In the genomic region with DNA sequence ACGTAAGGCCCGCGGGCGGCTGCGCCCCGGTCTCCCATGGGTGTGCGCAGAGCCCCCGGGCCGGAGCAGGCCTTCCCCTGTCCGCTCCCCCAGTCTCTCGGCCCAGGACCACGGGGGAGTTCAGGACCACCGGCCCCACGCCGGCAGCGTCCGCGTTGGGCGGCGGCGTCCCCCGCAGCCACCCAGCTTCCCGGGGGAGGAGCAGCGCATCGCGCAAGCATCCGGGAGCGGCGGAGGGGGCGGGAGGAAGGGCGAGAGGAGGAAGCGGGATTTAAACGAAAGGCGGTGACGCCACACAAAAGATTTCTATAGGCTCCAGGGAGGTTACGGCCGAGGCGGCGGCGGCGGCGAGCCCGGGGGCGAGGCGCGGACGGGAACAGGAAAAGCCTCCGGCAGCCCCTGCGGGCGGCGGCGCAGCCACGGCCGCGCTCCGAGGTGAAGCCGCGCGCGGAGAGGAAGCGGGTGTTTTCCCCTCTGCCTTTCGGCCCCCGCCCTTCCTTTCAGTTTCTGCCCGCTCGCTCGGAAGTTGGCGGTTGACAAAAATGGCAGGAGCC, we compare ENCODE assay signal across 1 cellular context.
TF ChIP-seq lines count a peak whose summit lies in the region.

A gene (plus strand): TSS at position 298 of the 554 bp plus-strand sequence. CDS start 1,349 bp downstream, outside the sequence.

TF ChIP-seq in HepG2, 621 proteins besides CTCF, POLR2A, EP300 and RAD21 (continued from another document and continues in another):
- TF ChIP-seq, protein P1, sequence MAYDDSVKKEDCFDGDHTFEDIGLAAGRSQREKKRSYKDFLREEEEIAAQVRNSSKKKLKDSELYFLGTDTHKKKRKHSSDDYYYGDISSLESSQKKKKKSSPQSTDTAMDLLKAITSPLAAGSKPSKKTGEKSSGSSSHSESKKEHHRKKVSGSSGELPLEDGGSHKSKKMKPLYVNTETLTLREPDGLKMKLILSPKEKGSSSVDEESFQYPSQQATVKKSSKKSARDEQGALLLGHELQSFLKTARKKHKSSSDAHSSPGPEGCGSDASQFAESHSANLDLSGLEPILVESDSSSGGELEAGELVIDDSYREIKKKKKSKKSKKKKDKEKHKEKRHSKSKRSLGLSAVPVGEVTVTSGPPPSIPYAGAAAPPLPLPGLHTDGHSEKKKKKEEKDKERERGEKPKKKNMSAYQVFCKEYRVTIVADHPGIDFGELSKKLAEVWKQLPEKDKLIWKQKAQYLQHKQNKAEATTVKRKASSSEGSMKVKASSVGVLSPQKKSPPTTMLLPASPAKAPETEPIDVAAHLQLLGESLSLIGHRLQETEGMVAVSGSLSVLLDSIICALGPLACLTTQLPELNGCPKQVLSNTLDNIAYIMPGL (CRISPR knock-in tag; IDR thresholded peaks at IDR 0.05; ENCODE audit: borderline replicate concordance in 1 of 2, low read depth in 1 of 2) = peak; percentile 41 to 65; a peak in 2 of 4 replicates
- TF ChIP-seq ZNF672 (CRISPR knock-in tag; IDR thresholded peaks at IDR 0.05) (peak; percentile 54; the same call in 1 of the 2 replicates), ELF1 (CRISPR knock-in tag; IDR thresholded peaks at IDR 0.05) (peak; percentile 65; the same call in 1 of the 2 replicates), ZKSCAN5 (CRISPR knock-in tag; IDR thresholded peaks at IDR 0.05) (no peak), ZNF138 (CRISPR knock-in tag; IDR thresholded peaks at IDR 0.05; ENCODE audit: low read depth) (no peak), MAFG (CRISPR knock-in tag; IDR thresholded peaks at IDR 0.05) (no peak), ZNF234 (CRISPR knock-in tag; conservative IDR thresholded peaks at IDR 0.05) (no peak), SAFB2 (CRISPR knock-in tag; IDR thresholded peaks at IDR 0.05; ENCODE audit: borderline replicate concordance, low read depth) (peak; percentile 70; the same call in 1 of the 2 replicates), SIN3A (IDR thresholded peaks at IDR 0.05; ENCODE audit: borderline replicate concordance, low read depth, low read length) (no peak), ZNF619 (CRISPR knock-in tag; IDR thresholded peaks at IDR 0.05) (no peak), MYC (CRISPR knock-in tag; IDR thresholded peaks at IDR 0.05; ENCODE audit: borderline replicate concordance) (no peak; the same call in 1 of the 2 replicates), ZBTB42 (CRISPR knock-in tag; IDR thresholded peaks at IDR 0.05) (no peak), MEF2D (CRISPR knock-in tag; IDR thresholded peaks at IDR 0.05) (no peak), KMT2B (CRISPR knock-in tag; IDR thresholded peaks at IDR 0.05) (peak; percentile 70), PHF8 (CRISPR knock-in tag; IDR thresholded peaks at IDR 0.05) (peak; percentile 95), PHF20 (CRISPR knock-in tag; IDR thresholded peaks at IDR 0.05) (peak; percentile 57), SP5 (CRISPR knock-in tag; IDR thresholded peaks at IDR 0.05; ENCODE audit: borderline replicate concordance, low read depth) (peak; percentile 86), ZNF207 (IDR thresholded peaks at IDR 0.05; ENCODE audit: borderline replicate concordance) (no peak), SIX1 (CRISPR knock-in tag; IDR thresholded peaks at IDR 0.05; ENCODE audit: borderline replicate concordance) (no peak), ZNF101 (CRISPR knock-in tag; IDR thresholded peaks at IDR 0.05; ENCODE audit: borderline replicate concordance, low read depth) (no peak), MED8 (CRISPR knock-in tag; IDR thresholded peaks at IDR 0.05; ENCODE audit: insufficient replicate concordance) (peak; percentile 58), LCORL (IDR thresholded peaks at IDR 0.05) (no peak), LCORL (CRISPR knock-in tag; IDR thresholded peaks at IDR 0.05) (no peak), PITX1 (CRISPR knock-in tag; IDR thresholded peaks at IDR 0.05) (no peak), TCF12 (IDR thresholded peaks at IDR 0.05) (no peak), TCF12 (CRISPR knock-in tag; IDR thresholded peaks at IDR 0.05) (no peak), ZBTB7B (CRISPR knock-in tag; IDR thresholded peaks at IDR 0.05) (peak; percentile 78), GATAD1 (CRISPR knock-in tag; IDR thresholded peaks at IDR 0.05) (peak; percentile 66), ZNF83 (CRISPR knock-in tag; IDR thresholded peaks at IDR 0.05; ENCODE audit: borderline replicate concordance) (no peak), STAG1 (CRISPR knock-in tag; IDR thresholded peaks at IDR 0.05) (no peak), TAF1 (CRISPR knock-in tag; IDR thresholded peaks at IDR 0.05) (peak; percentile 80), ZNF780A (CRISPR knock-in tag; IDR thresholded peaks at IDR 0.05) (no peak), ZNF180 (CRISPR knock-in tag; IDR thresholded peaks at IDR 0.05; ENCODE audit: borderline replicate concordance, low read depth) (no peak), ZNF468 (CRISPR knock-in tag; IDR thresholded peaks at IDR 0.05) (no peak), WIZ (CRISPR knock-in tag; IDR thresholded peaks at IDR 0.05) (0 out of 2 replicates have a peak, but pooled peaks have one; percentile 50), NFE2L1 (CRISPR knock-in tag; IDR thresholded peaks at IDR 0.05; ENCODE audit: borderline replicate concordance) (no peak), CBX2 (IDR thresholded peaks at IDR 0.05; ENCODE audit: low read depth, low read length) (no peak), CBX2 (CRISPR knock-in tag; IDR thresholded peaks at IDR 0.05; ENCODE audit: low read depth) (no peak), ONECUT2 (CRISPR knock-in tag; IDR thresholded peaks at IDR 0.05) (no peak), IKZF1 (IDR thresholded peaks at IDR 0.05) (no peak)
- TF ChIP-seq, protein P2, sequence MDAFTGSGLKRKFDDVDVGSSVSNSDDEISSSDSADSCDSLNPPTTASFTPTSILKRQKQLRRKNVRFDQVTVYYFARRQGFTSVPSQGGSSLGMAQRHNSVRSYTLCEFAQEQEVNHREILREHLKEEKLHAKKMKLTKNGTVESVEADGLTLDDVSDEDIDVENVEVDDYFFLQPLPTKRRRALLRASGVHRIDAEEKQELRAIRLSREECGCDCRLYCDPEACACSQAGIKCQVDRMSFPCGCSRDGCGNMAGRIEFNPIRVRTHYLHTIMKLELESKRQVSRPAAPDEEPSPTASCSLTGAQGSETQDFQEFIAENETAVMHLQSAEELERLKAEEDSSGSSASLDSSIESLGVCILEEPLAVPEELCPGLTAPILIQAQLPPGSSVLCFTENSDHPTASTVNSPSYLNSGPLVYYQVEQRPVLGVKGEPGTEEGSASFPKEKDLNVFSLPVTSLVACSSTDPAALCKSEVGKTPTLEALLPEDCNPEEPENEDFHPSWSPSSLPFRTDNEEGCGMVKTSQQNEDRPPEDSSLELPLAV (CRISPR knock-in tag; conservative IDR thresholded peaks at IDR 0.05; ENCODE audit: low read depth) = no peak
- TF ChIP-seq, protein P3, sequence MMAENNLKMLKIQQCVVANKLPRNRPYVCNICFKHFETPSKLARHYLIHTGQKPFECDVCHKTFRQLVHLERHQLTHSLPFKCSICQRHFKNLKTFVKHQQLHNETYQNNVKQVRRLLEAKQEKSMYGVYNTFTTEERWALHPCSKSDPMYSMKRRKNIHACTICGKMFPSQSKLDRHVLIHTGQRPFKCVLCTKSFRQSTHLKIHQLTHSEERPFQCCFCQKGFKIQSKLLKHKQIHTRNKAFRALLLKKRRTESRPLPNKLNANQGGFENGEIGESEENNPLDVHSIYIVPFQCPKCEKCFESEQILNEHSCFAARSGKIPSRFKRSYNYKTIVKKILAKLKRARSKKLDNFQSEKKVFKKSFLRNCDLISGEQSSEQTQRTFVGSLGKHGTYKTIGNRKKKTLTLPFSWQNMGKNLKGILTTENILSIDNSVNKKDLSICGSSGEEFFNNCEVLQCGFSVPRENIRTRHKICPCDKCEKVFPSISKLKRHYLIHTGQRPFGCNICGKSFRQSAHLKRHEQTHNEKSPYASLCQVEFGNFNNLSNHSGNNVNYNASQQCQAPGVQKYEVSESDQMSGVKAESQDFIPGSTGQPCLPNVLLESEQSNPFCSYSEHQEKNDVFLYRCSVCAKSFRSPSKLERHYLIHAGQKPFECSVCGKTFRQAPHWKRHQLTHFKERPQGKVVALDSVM (CRISPR knock-in tag; IDR thresholded peaks at IDR 0.05) = no peak
- TF ChIP-seq, protein P4, sequence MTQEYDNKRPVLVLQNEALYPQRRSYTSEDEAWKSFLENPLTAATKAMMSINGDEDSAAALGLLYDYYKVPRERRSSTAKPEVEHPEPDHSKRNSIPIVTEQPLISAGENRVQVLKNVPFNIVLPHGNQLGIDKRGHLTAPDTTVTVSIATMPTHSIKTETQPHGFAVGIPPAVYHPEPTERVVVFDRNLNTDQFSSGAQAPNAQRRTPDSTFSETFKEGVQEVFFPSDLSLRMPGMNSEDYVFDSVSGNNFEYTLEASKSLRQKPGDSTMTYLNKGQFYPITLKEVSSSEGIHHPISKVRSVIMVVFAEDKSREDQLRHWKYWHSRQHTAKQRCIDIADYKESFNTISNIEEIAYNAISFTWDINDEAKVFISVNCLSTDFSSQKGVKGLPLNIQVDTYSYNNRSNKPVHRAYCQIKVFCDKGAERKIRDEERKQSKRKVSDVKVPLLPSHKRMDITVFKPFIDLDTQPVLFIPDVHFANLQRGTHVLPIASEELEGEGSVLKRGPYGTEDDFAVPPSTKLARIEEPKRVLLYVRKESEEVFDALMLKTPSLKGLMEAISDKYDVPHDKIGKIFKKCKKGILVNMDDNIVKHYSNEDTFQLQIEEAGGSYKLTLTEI (CRISPR knock-in tag; conservative IDR thresholded peaks at IDR 0.05) = no peak
- TF ChIP-seq, protein P5, sequence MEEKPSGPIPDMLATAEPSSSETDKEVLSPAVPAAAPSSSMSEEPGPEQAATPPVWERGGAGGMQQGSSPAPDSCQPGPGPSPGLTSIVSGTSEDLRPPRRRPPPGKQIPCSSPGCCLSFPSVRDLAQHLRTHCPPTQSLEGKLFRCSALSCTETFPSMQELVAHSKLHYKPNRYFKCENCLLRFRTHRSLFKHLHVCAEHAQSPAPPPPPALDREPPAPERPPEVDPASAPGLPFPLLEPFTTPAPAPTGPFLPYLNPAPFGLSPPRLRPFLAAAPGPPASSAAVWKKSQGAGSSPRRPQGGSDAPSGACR (CRISPR knock-in tag; IDR thresholded peaks at IDR 0.05) = no peak
- TF ChIP-seq, protein P6, sequence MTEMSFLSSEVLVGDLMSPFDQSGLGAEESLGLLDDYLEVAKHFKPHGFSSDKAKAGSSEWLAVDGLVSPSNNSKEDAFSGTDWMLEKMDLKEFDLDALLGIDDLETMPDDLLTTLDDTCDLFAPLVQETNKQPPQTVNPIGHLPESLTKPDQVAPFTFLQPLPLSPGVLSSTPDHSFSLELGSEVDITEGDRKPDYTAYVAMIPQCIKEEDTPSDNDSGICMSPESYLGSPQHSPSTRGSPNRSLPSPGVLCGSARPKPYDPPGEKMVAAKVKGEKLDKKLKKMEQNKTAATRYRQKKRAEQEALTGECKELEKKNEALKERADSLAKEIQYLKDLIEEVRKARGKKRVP (CRISPR knock-in tag; IDR thresholded peaks at IDR 0.05) = peak in 1 of 2 experiments; percentile 46; a peak in 1 of 4 replicates
- TF ChIP-seq, protein P7, sequence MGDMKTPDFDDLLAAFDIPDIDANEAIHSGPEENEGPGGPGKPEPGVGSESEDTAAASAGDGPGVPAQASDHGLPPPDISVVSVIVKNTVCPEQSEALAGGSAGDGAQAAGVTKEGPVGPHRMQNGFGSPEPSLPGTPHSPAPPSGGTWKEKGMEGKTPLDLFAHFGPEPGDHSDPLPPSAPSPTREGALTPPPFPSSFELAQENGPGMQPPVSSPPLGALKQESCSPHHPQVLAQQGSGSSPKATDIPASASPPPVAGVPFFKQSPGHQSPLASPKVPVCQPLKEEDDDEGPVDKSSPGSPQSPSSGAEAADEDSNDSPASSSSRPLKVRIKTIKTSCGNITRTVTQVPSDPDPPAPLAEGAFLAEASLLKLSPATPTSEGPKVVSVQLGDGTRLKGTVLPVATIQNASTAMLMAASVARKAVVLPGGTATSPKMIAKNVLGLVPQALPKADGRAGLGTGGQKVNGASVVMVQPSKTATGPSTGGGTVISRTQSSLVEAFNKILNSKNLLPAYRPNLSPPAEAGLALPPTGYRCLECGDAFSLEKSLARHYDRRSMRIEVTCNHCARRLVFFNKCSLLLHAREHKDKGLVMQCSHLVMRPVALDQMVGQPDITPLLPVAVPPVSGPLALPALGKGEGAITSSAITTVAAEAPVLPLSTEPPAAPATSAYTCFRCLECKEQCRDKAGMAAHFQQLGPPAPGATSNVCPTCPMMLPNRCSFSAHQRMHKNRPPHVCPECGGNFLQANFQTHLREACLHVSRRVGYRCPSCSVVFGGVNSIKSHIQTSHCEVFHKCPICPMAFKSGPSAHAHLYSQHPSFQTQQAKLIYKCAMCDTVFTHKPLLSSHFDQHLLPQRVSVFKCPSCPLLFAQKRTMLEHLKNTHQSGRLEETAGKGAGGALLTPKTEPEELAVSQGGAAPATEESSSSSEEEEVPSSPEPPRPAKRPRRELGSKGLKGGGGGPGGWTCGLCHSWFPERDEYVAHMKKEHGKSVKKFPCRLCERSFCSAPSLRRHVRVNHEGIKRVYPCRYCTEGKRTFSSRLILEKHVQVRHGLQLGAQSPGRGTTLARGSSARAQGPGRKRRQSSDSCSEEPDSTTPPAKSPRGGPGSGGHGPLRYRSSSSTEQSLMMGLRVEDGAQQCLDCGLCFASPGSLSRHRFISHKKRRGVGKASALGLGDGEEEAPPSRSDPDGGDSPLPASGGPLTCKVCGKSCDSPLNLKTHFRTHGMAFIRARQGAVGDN (CRISPR knock-in tag; IDR thresholded peaks at IDR 0.05) = peak; percentile 86
- TF ChIP-seq, protein P8, sequence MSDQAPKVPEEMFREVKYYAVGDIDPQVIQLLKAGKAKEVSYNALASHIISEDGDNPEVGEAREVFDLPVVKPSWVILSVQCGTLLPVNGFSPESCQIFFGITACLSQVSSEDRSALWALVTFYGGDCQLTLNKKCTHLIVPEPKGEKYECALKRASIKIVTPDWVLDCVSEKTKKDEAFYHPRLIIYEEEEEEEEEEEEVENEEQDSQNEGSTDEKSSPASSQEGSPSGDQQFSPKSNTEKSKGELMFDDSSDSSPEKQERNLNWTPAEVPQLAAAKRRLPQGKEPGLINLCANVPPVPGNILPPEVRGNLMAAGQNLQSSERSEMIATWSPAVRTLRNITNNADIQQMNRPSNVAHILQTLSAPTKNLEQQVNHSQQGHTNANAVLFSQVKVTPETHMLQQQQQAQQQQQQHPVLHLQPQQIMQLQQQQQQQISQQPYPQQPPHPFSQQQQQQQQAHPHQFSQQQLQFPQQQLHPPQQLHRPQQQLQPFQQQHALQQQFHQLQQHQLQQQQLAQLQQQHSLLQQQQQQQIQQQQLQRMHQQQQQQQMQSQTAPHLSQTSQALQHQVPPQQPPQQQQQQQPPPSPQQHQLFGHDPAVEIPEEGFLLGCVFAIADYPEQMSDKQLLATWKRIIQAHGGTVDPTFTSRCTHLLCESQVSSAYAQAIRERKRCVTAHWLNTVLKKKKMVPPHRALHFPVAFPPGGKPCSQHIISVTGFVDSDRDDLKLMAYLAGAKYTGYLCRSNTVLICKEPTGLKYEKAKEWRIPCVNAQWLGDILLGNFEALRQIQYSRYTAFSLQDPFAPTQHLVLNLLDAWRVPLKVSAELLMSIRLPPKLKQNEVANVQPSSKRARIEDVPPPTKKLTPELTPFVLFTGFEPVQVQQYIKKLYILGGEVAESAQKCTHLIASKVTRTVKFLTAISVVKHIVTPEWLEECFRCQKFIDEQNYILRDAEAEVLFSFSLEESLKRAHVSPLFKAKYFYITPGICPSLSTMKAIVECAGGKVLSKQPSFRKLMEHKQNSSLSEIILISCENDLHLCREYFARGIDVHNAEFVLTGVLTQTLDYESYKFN (CRISPR knock-in tag; conservative IDR thresholded peaks at IDR 0.05) = 0 out of 2 replicates have a peak, but pooled peaks have one; percentile 23
- TF ChIP-seq, protein P9, sequence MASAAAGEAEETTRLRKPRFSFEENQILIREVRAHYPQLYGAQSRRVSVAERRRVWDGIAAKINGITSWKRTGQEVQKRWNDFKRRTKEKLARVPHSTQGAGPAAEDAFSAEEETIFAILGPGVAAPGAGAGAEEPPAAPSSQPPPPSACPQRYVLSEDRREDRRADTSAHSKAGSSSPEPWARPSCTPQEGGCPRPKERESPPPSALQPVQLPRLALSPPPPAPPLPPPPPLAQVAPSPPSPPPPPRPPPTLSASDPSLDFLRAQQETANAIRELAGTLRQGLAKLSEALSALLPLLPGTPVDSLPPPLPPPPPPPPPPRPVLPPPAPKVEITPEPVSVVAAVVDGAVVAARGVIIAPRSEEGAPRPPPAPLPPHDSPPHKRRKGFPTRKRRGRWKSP (CRISPR knock-in tag; IDR thresholded peaks at IDR 0.05) = 0 out of 2 replicates have a peak, but pooled peaks have one; percentile 44
